ENCODE assay signal across 26 cellular contexts in genomic region chr4:8679032-8679431, GRCh38.
"Had no signal": no experiment of that assay in that cellular context is flagged by ENCODE, and none has a peak within 500 bp of the region (broad histone marks: within the 10 kb centered on the region; RNA-seq: fewer than 3 reads in every experiment).

No MANE protein-coding gene starts in this region.

- ATAC-seq: esophagus mucosa, gastroesophageal sphincter, heart left ventricle, left cardiac atrium, left lung, left ventricle myocardium superior, lower lobe of right lung had no signal

- H3K27ac ChIP-seq: coronary artery, dorsolateral prefrontal cortex, epithelial cell of prostate, esophagus squamous epithelium, gastroesophageal sphincter, heart left ventricle, hepatocyte, left lung, lower lobe of right lung had no signal

- H3K4me3 ChIP-seq: coronary artery, dorsolateral prefrontal cortex, esophagus squamous epithelium, gastroesophageal sphincter, heart left ventricle, hepatocyte, left lung, lower lobe of right lung had no signal

- H3K36me3 ChIP-seq: esophagus squamous epithelium, gastroesophageal sphincter, heart left ventricle, left lung, lower lobe of right lung had no signal

- FAIRE-seq: colon, endometrium, keratinocyte had no signal

- DNase-seq: dermis blood vessel endothelial cell; effector CD4-positive, alpha-beta T cell; effector memory CD4-positive, alpha-beta T cell; endodermal cell; erythroblast; esophagus squamous epithelium; foreskin fibroblast; foreskin melanocyte; hypothalamus; immature natural killer cell; left cardiac atrium; left lung; left ventricle myocardium superior; lower lobe of right lung; mesenchymal stem cell; midbrain had no signal

- H3K4me1 ChIP-seq: esophagus squamous epithelium, gastroesophageal sphincter, left lung, lower lobe of right lung had no signal

- H3K9me3 ChIP-seq: esophagus squamous epithelium, gastroesophageal sphincter, heart left ventricle, left lung, lower lobe of right lung had no signal
